12 cellular contexts compared by ENCODE assay signal in the genomic region with DNA sequence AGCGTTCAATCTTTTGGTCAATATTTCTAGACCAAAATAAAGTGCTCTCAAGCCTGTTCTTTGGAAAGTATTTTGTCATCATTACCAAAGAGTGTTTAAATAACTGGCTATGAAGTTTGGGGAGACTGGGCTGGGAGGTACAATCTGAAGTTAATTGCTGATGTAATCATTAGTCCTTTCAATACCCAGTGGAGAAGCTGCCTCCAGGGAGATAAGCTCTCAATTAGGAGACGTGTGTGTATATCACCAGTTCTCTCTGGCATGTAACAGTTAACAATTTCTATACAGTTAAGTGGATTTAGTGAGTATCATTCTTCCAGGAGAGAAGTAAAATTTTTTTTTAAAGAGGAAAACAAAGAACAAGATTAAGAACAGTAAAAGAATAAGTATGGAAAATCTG. TPM values are rescaled to one million over a fixed set of nuclear protein-coding genes. Genes with fewer than 3 reads are reported as not detected.
DNase-seq lines count a peak whose midpoint lies in the region; ATAC-seq and TF ChIP-seq lines count a peak whose summit lies in the region.
"Had no signal": no experiment of that assay in that cellular context is flagged by ENCODE, and none has a peak within 500 bp of the region (broad histone marks: within the 10 kb centered on the region; RNA-seq: fewer than 3 reads in every experiment).

No MANE protein-coding gene starts in this region.

- TF ChIP-seq EP300 in gastroesophageal sphincter (IDR thresholded peaks at IDR 0.05): no peak

- no peak overlapping the region for H3K18ac ChIP-seq in trophoblast cell (ENCODE audit: low read length)

- H3K27ac ChIP-seq in gastroesophageal sphincter (peak overlapping the region; percentile 95 to 99 (median 98)), trophoblast cell (ENCODE audit: low read depth, low read length) (no peak overlapping the region)
- H3K27ac ChIP-seq: C4-2B had no signal

- no peak overlapping the region for H2BK5ac ChIP-seq in trophoblast cell (ENCODE audit: low read depth, low read length, poor library complexity)

- ATAC-seq in WTC11: no peak
- ATAC-seq in gastroesophageal sphincter: no peak
- ATAC-seq in GM21529 (IDR thresholded peaks at IDR 0.05; ENCODE audit: unreplicated experiment): no peak
- no peak for ATAC-seq in HG03139 (IDR thresholded peaks at IDR 0.05; ENCODE audit: unreplicated experiment)

- no peak overlapping the region for H2AFZ ChIP-seq in trophoblast cell (ENCODE audit: insufficient read depth, low read length, poor library complexity)

- no peak overlapping the region for H2BK12ac ChIP-seq in trophoblast cell (ENCODE audit: low read length)

- H3K9ac ChIP-seq in trophoblast cell (ENCODE audit: low read length): no peak overlapping the region

- H3K27me3 Mint-ChIP-seq in WTC11 (ENCODE audit: low read depth): peaks cover 35% of the 10 kb centered on the region

- POLR2A ChIA-PET in AG04449 (lab: Yijun Ruan, JAX): interaction anchor here (0.6 to 2.0 kb wide), 3 partner anchors 17 to 75 kb away, joined by 3 to 7 read pairs (median 4); no protein-coding TSS in a partner anchor
- POLR2A ChIA-PET in WTC11 (lab: Charles Lee): interaction anchor here (0.6 to 2.5 kb wide), 5 partner anchors 20 to 82 kb away, joined by 3 to 11 read pairs (median 3); no protein-coding TSS in a partner anchor

- H3K4ac ChIP-seq in trophoblast cell (ENCODE audit: low read depth, low read length): no peak overlapping the region

- H3K14ac ChIP-seq in trophoblast cell (ENCODE audit: low read length): no peak overlapping the region

- H3K23ac ChIP-seq in trophoblast cell (ENCODE audit: low read length): no peak overlapping the region

- no peaks in the 10 kb centered on the region for H3K9me3 Mint-ChIP-seq in WTC11

- H3K27ac Mint-ChIP-seq in WTC11: peak overlapping the region; percentile 27; the same call in 1 of the 2 replicates

- no peaks in the 10 kb centered on the region for H3K9me3 ChIP-seq in gastroesophageal sphincter
- no peaks in the 10 kb centered on the region for H3K9me3 ChIP-seq in trophoblast cell (ENCODE audit: insufficient read depth, low read depth, low read length)

- TF ChIP-seq CTCF in AG04449 (IDR thresholded peaks at IDR 0.05; ENCODE audit: insufficient read depth, low read length, missing control alignments): no peak
- TF ChIP-seq CTCF in WTC11 (IDR thresholded peaks at IDR 0.05): no peak
- no peak for TF ChIP-seq CTCF in gastroesophageal sphincter (IDR thresholded peaks at IDR 0.05)

- H4K12ac ChIP-seq in trophoblast cell (ENCODE audit: low read depth, low read length): no peak overlapping the region

- H3K4me2 ChIP-seq in trophoblast cell (ENCODE audit: low read length): peak overlapping the region; percentile 72

- peaks cover 33% of the 10 kb centered on the region for H3K79me2 ChIP-seq in trophoblast cell (ENCODE audit: control insufficient read depth, insufficient read depth, low read length, poor library complexity)

- no peak overlapping the region for H4K8ac ChIP-seq in trophoblast cell (ENCODE audit: low read depth, low read length)

- H2BK120ac ChIP-seq in trophoblast cell (ENCODE audit: insufficient read depth, low read length, poor library complexity): no peak overlapping the region

- H3K27me3 ChIP-seq in gastroesophageal sphincter: no peaks in the 10 kb centered on the region
- no peaks in the 10 kb centered on the region for H3K27me3 ChIP-seq in trophoblast cell (ENCODE audit: insufficient read depth, low read length)

- CTCF ChIA-PET in AG04449 (lab: Yijun Ruan, JAX) (interaction anchor here (1.4 to 2.8 kb wide), 5 partner anchors 15 to 107 kb away, joined by 4 to 11 read pairs (median 8); no protein-coding TSS in a partner anchor), WTC11 (lab: Charles Lee) (interaction anchor here (0.7 to 3.8 kb wide), 11 partner anchors 19 to 339 kb away, joined by 3 to 29 read pairs (median 4); a partner anchor contains a TSS)

- H3K36me3 Mint-ChIP-seq in WTC11: no peaks in the 10 kb centered on the region

- H3K4me3 ChIP-seq in AG04449 (ENCODE audit: low read depth, low read length) (peak overlapping the region; percentile 78), gastroesophageal sphincter (peak overlapping the region; percentile 89 to 98), trophoblast cell (ENCODE audit: low read depth, low read length) (no peak overlapping the region)

- TF ChIP-seq POLR2A in gastroesophageal sphincter (IDR thresholded peaks at IDR 0.05): no peak

- 5 to 13% methylated on average over 2 of the region's 2 CpGs for WGBS in gastroesophageal sphincter (ENCODE audit: low coverage in 1 of 2), 2 donors
- no CpG with 5 or more reads among the region's 2 CpGs for WGBS in trophoblast cell (ENCODE audit: extremely low coverage, insufficient coverage, insufficient read length)

- H2AK5ac ChIP-seq in trophoblast cell (ENCODE audit: low read length): no peak overlapping the region

- H3K36me3 ChIP-seq in gastroesophageal sphincter: no peaks in the 10 kb centered on the region
- peaks cover 10 to 28% of the 10 kb centered on the region in 2 experiments for H3K36me3 ChIP-seq in trophoblast cell (ENCODE audit: control insufficient read depth in 1 of 2, insufficient read depth in 2 of 2, low read length in 2 of 2)

- peaks cover 41% of the 10 kb centered on the region for H3K4me1 Mint-ChIP-seq in WTC11

- peaks cover 11 to 66% (median 16%) of the 10 kb centered on the region in 3 donors for H3K4me1 ChIP-seq in gastroesophageal sphincter
- peaks cover 25 to 38% of the 10 kb centered on the region in 2 experiments for H3K4me1 ChIP-seq in trophoblast cell (ENCODE audit: control insufficient read depth in 1 of 2, insufficient read depth in 2 of 2, low read length in 2 of 2)

- H4K91ac ChIP-seq in trophoblast cell (ENCODE audit: low read depth, low read length): no peak overlapping the region

- DNase-seq in AG04449 (ENCODE audit: low read depth, low spot score) (no peak), WTC11 (ENCODE audit: low spot score) (no peak), trophoblast cell (no peak), NCI-H128 (lab: John Stamatoyannopoulos, UW; ENCODE audit: unreplicated experiment) (no peak), NCI-H69 (lab: John Stamatoyannopoulos, UW) (no peak)
- DNase-seq: activated gamma-delta T cell; NCI-H2107; stimulated activated CD4-positive, alpha-beta T cell treated with anti-CD3 and anti-CD28 coated beads, Interleukin-4, amount 100 ng/mL, for 1 hour had no signal

- peaks cover 33% of the 10 kb centered on the region for H3K79me1 ChIP-seq in trophoblast cell (ENCODE audit: low read length)

- peak overlapping the region; percentile 75 for H3K4me3 Mint-ChIP-seq in WTC11

TF ChIP-seq in WTC11, 78 proteins besides CTCF, POLR2A, EP300 and RAD21:
- TF ChIP-seq, protein P1, sequence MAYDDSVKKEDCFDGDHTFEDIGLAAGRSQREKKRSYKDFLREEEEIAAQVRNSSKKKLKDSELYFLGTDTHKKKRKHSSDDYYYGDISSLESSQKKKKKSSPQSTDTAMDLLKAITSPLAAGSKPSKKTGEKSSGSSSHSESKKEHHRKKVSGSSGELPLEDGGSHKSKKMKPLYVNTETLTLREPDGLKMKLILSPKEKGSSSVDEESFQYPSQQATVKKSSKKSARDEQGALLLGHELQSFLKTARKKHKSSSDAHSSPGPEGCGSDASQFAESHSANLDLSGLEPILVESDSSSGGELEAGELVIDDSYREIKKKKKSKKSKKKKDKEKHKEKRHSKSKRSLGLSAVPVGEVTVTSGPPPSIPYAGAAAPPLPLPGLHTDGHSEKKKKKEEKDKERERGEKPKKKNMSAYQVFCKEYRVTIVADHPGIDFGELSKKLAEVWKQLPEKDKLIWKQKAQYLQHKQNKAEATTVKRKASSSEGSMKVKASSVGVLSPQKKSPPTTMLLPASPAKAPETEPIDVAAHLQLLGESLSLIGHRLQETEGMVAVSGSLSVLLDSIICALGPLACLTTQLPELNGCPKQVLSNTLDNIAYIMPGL (CRISPR knock-in tag; IDR thresholded peaks at IDR 0.05): no peak

RNA-seq across cellular contexts. Expression of a gene that starts 1.4 kb away (rescaled TPM):
- total RNA-seq in WTC11 (2021) (75.0 to 89.6 TPM (median 82.3 TPM) in 3 replicates), gastroesophageal sphincter (100 to 1,000 TPM; 278 to 618 (median 440) TPM)
- polyA plus RNA-seq in trophoblast cell (2013): 445 and 497 TPM in 2 replicates

RNA-seq across cellular contexts. Expression of a gene that starts 1.5 kb away (rescaled TPM):
- 102 to 109 TPM (median 106 TPM) in 3 replicates for total RNA-seq in WTC11 (2021)
- total RNA-seq in gastroesophageal sphincter: 100 to 1,000 TPM; 478 to 945 (median 543) TPM
- 769 and 825 TPM in 2 replicates for polyA plus RNA-seq in trophoblast cell (2013)
